In genomic region chr3:38242812-38243211, GRCh38 we compare ENCODE assay signal across 2 cellular contexts. TPM values are rescaled to one million over a fixed set of nuclear protein-coding genes. Genes with fewer than 3 reads are reported as not detected.
"Had no signal": no experiment of that assay in that cellular context is flagged by ENCODE, and none has a peak within 500 bp of the region (broad histone marks: within the 10 kb centered on the region; RNA-seq: fewer than 3 reads in every experiment).

No MANE protein-coding gene starts in this region.

RNA-seq across cellular contexts. Expression of gene SLC22A13, which starts 22.8 kb away (rescaled TPM):
- total RNA-seq: G401 had no signal

RNA-seq across cellular contexts. Expression of gene SLC22A14, which starts 39.3 kb away (rescaled TPM):
- total RNA-seq: G401, GM12878 had no signal
- polyA plus RNA-seq: GM12878 had no signal
